ENCODE assay signal across 2 cellular contexts in the genomic region with DNA sequence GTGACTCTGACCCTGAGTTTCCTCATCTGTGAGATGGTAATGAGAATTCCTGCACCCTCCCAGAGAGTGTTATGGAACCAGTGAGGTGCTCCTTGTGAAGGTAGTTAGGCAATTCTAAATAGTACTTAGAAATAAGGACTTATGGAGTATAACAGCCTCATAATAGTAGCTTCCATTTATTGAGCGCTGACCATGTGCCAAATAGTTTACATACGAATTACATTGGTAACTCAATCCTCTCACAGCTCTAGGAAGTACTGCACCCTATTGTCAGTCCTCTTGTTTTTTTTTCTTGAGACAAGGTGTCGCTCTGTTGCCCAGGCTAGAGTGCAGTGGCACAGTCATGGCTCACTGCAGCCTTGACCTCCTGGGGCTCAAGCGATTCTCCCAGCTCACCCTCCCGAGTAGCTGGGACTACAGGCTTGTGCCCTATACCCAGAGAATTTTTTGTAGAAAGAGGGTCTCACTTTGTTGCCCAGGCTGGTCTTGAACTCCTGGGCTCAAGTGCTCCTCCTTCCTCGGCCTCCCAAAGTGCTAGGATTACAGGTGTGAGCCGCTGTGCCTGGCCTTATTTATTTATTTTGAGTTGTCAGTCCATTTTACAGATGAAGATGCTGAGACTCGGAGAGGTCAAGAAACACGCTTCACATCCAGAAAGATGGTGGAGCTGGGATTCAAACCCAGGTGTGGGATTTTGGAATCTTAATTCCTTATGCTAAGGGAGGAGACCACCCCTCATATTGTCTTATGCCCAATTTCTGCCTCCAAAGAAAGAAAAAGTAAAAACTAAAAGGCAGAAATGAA.
TF ChIP-seq lines count a peak whose summit lies in the region.

No MANE protein-coding gene starts in this region.

TF ChIP-seq in HepG2, 621 proteins besides CTCF, POLR2A, EP300 and RAD21:
- TF ChIP-seq, protein P1, sequence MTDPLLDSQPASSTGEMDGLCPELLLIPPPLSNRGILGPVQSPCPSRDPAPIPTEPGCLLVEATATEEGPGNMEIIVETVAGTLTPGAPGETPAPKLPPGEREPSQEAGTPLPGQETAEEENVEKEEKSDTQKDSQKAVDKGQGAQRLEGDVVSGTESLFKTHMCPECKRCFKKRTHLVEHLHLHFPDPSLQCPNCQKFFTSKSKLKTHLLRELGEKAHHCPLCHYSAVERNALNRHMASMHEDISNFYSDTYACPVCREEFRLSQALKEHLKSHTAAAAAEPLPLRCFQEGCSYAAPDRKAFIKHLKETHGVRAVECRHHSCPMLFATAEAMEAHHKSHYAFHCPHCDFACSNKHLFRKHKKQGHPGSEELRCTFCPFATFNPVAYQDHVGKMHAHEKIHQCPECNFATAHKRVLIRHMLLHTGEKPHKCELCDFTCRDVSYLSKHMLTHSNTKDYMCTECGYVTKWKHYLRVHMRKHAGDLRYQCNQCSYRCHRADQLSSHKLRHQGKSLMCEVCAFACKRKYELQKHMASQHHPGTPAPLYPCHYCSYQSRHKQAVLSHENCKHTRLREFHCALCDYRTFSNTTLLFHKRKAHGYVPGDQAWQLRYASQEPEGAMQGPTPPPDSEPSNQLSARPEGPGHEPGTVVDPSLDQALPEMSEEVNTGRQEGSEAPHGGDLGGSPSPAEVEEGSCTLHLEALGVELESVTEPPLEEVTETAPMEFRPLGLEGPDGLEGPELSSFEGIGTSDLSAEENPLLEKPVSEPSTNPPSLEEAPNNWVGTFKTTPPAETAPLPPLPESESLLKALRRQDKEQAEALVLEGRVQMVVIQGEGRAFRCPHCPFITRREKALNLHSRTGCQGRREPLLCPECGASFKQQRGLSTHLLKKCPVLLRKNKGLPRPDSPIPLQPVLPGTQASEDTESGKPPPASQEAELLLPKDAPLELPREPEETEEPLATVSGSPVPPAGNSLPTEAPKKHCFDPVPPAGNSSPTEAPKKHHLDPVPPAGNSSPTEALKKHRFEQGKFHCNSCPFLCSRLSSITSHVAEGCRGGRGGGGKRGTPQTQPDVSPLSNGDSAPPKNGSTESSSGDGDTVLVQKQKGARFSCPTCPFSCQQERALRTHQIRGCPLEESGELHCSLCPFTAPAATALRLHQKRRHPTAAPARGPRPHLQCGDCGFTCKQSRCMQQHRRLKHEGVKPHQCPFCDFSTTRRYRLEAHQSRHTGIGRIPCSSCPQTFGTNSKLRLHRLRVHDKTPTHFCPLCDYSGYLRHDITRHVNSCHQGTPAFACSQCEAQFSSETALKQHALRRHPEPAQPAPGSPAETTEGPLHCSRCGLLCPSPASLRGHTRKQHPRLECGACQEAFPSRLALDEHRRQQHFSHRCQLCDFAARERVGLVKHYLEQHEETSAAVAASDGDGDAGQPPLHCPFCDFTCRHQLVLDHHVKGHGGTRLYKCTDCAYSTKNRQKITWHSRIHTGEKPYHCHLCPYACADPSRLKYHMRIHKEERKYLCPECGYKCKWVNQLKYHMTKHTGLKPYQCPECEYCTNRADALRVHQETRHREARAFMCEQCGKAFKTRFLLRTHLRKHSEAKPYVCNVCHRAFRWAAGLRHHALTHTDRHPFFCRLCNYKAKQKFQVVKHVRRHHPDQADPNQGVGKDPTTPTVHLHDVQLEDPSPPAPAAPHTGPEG (CRISPR knock-in tag; IDR thresholded peaks at IDR 0.05): 0 out of 2 replicates have a peak, but pooled peaks have one; percentile 53
- no peak for TF ChIP-seq ISX (CRISPR knock-in tag; conservative IDR thresholded peaks at IDR 0.05)
- no peak for TF ChIP-seq ZSCAN20 (CRISPR knock-in tag; IDR thresholded peaks at IDR 0.05; ENCODE audit: borderline replicate concordance)
- peak; percentile 72 for TF ChIP-seq ZNF629 (CRISPR knock-in tag; conservative IDR thresholded peaks at IDR 0.05)
- TF ChIP-seq FOXJ3 (CRISPR knock-in tag; IDR thresholded peaks at IDR 0.05; ENCODE audit: borderline replicate concordance): no peak
- TF ChIP-seq, protein P2, sequence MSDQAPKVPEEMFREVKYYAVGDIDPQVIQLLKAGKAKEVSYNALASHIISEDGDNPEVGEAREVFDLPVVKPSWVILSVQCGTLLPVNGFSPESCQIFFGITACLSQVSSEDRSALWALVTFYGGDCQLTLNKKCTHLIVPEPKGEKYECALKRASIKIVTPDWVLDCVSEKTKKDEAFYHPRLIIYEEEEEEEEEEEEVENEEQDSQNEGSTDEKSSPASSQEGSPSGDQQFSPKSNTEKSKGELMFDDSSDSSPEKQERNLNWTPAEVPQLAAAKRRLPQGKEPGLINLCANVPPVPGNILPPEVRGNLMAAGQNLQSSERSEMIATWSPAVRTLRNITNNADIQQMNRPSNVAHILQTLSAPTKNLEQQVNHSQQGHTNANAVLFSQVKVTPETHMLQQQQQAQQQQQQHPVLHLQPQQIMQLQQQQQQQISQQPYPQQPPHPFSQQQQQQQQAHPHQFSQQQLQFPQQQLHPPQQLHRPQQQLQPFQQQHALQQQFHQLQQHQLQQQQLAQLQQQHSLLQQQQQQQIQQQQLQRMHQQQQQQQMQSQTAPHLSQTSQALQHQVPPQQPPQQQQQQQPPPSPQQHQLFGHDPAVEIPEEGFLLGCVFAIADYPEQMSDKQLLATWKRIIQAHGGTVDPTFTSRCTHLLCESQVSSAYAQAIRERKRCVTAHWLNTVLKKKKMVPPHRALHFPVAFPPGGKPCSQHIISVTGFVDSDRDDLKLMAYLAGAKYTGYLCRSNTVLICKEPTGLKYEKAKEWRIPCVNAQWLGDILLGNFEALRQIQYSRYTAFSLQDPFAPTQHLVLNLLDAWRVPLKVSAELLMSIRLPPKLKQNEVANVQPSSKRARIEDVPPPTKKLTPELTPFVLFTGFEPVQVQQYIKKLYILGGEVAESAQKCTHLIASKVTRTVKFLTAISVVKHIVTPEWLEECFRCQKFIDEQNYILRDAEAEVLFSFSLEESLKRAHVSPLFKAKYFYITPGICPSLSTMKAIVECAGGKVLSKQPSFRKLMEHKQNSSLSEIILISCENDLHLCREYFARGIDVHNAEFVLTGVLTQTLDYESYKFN (CRISPR knock-in tag; conservative IDR thresholded peaks at IDR 0.05): no peak
- TF ChIP-seq MEIS2 (CRISPR knock-in tag; IDR thresholded peaks at IDR 0.05): no peak
- TF ChIP-seq ZNF451 (CRISPR knock-in tag; IDR thresholded peaks at IDR 0.05): no peak
- no peak for TF ChIP-seq ONECUT2 (CRISPR knock-in tag; IDR thresholded peaks at IDR 0.05)
- TF ChIP-seq TOE1 (CRISPR knock-in tag; IDR thresholded peaks at IDR 0.05): no peak
- TF ChIP-seq ZNF333 (CRISPR knock-in tag; IDR thresholded peaks at IDR 0.05; ENCODE audit: borderline replicate concordance): no peak
- TF ChIP-seq RORA (CRISPR knock-in tag; IDR thresholded peaks at IDR 0.05): no peak
- TF ChIP-seq FIP1L1 (IDR thresholded peaks at IDR 0.05; ENCODE audit: borderline replicate concordance, insufficient read depth, low read depth, low read length): no peak
- TF ChIP-seq BCL6 (CRISPR knock-in tag; IDR thresholded peaks at IDR 0.05): no peak
- TF ChIP-seq ZBTB3 (CRISPR knock-in tag; IDR thresholded peaks at IDR 0.05; ENCODE audit: borderline replicate concordance, low read depth): no peak

TF ChIP-seq in K562, 482 proteins besides CTCF, POLR2A, EP300 and RAD21:
- no peak for TF ChIP-seq PTTG1 (tag; IDR thresholded peaks at IDR 0.05; ENCODE audit: low read depth)
- TF ChIP-seq ZNF436 (CRISPR knock-in tag; IDR thresholded peaks at IDR 0.05): no peak
- TF ChIP-seq ESRRA (IDR thresholded peaks at IDR 0.05; ENCODE audit: borderline replicate concordance, low read depth): peak; percentile 79
- TF ChIP-seq ETV1 (tag; conservative IDR thresholded peaks at IDR 0.05; ENCODE audit: low read depth): no peak
- TF ChIP-seq SUPT5H (IDR thresholded peaks at IDR 0.05): no peak
- TF ChIP-seq PYGO2 (tag; IDR thresholded peaks at IDR 0.05): no peak
- no peak for TF ChIP-seq TEAD1 (CRISPR knock-in tag; IDR thresholded peaks at IDR 0.05)
- peak; percentile 12 for TF ChIP-seq RBM25 (IDR thresholded peaks at IDR 0.05; ENCODE audit: low read depth, low read length, severe bottlenecking)
- no peak for TF ChIP-seq LCOR (CRISPR knock-in tag; IDR thresholded peaks at IDR 0.05)
- TF ChIP-seq, protein P3, sequence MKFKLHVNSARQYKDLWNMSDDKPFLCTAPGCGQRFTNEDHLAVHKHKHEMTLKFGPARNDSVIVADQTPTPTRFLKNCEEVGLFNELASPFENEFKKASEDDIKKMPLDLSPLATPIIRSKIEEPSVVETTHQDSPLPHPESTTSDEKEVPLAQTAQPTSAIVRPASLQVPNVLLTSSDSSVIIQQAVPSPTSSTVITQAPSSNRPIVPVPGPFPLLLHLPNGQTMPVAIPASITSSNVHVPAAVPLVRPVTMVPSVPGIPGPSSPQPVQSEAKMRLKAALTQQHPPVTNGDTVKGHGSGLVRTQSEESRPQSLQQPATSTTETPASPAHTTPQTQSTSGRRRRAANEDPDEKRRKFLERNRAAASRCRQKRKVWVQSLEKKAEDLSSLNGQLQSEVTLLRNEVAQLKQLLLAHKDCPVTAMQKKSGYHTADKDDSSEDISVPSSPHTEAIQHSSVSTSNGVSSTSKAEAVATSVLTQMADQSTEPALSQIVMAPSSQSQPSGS (CRISPR knock-in tag; IDR thresholded peaks at IDR 0.05): no peak
- TF ChIP-seq, protein P4, sequence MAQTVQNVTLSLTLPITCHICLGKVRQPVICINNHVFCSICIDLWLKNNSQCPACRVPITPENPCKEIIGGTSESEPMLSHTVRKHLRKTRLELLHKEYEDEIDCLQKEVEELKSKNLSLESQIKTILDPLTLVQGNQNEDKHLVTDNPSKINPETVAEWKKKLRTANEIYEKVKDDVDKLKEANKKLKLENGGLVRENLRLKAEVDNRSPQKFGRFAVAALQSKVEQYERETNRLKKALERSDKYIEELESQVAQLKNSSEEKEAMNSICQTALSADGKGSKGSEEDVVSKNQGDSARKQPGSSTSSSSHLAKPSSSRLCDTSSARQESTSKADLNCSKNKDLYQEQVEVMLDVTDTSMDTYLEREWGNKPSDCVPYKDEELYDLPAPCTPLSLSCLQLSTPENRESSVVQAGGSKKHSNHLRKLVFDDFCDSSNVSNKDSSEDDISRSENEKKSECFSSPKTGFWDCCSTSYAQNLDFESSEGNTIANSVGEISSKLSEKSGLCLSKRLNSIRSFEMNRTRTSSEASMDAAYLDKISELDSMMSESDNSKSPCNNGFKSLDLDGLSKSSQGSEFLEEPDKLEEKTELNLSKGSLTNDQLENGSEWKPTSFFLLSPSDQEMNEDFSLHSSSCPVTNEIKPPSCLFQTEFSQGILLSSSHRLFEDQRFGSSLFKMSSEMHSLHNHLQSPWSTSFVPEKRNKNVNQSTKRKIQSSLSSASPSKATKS (CRISPR knock-in tag; IDR thresholded peaks at IDR 0.05): no peak
